ENCODE assay signal across 16 cellular contexts in genomic region chr6:30900863-30901417, GRCh38. TPM values are rescaled to one million over a fixed set of nuclear protein-coding genes. Genes with fewer than 3 reads are reported as not detected.
DNase-seq lines count a peak whose midpoint lies in the region; ATAC-seq and TF ChIP-seq lines count a peak whose summit lies in the region.
"Had no signal": no experiment of that assay in that cellular context is flagged by ENCODE, and none has a peak within 500 bp of the region (broad histone marks: within the 10 kb centered on the region; RNA-seq: fewer than 3 reads in every experiment).

No MANE protein-coding gene starts in this region.

- H3K79me2 ChIP-seq in neural progenitor cell (ENCODE audit: low read depth): no peaks in the 10 kb centered on the region

- peak; percentile 50 for DNase-seq in activated naive CD4-positive, alpha-beta T cell treated with anti-CD3 and anti-CD28 coated beads for 36 hours
- DNase-seq in activated naive CD4-positive, alpha-beta T cell (lab: John Stamatoyannopoulos, UW): no peak
- DNase-seq in neural progenitor cell (ENCODE audit: low spot score): no peak
- no peak for DNase-seq in stimulated activated naive CD8-positive, alpha-beta T cell treated with anti-CD3 and anti-CD28 coated beads, Interleukin-15, amount 100 ng/mL, for 72 hours
- DNase-seq in activated T-cell treated with anti-CD3 and anti-CD28 coated beads, Interleukin-2, amount 50 U/mL, for 4 hours: no peak
- no peak for DNase-seq in kidney glomerular epithelial cell (lab: John Stamatoyannopoulos, UW)
- DNase-seq: AML-193; Caco-2; CD4-positive, alpha-beta T cell; GM23248 had no signal

- CTCF ChIA-PET in activated naive CD4-positive, alpha-beta T cell treated with anti-CD3 and anti-CD28 coated beads for 36 hours (lab: Charles Lee): interaction anchor here (0.7 kb wide), 1 partner anchor 451 kb away, joined by 3 read pairs; no protein-coding TSS in a partner anchor

- no peak for TF ChIP-seq CTCF in neural progenitor cell (IDR thresholded peaks at IDR 0.05)

- intact Hi-C loops in activated naive CD4-positive, alpha-beta T cell treated with anti-CD3 and anti-CD28 coated beads for 36 hours (cut with micrococcal nuclease): no loop called here

- H3K27ac Mint-ChIP-seq in activated naive CD4-positive, alpha-beta T cell treated with anti-CD3 and anti-CD28 coated beads for 36 hours: no peak overlapping the region
- H3K27ac Mint-ChIP-seq in activated T-helper 17 cell treated with anti-CD3 and anti-CD28 coated beads, Interleukin-2, amount 50 U/mL, for 72 hours: no peak overlapping the region
- no peak overlapping the region for H3K27ac Mint-ChIP-seq in neural progenitor cell
- H3K27ac Mint-ChIP-seq in stimulated activated naive CD8-positive, alpha-beta T cell treated with anti-CD3 and anti-CD28 coated beads, Interleukin-15, amount 100 ng/mL, for 72 hours: no peak overlapping the region
- H3K27ac Mint-ChIP-seq: CD4-positive, alpha-beta T cell had no signal

- H3K4me1 Mint-ChIP-seq in activated naive CD4-positive, alpha-beta T cell treated with anti-CD3 and anti-CD28 coated beads for 36 hours (ENCODE audit: low read depth): peaks cover 11% of the 10 kb centered on the region
- H3K4me1 Mint-ChIP-seq in activated T-helper 17 cell treated with anti-CD3 and anti-CD28 coated beads, Interleukin-2, amount 50 U/mL, for 72 hours: peaks cover 6% of the 10 kb centered on the region
- H3K4me1 Mint-ChIP-seq in neural progenitor cell: peaks cover 6% of the 10 kb centered on the region
- H3K4me1 Mint-ChIP-seq in stimulated activated naive CD8-positive, alpha-beta T cell treated with anti-CD3 and anti-CD28 coated beads, Interleukin-15, amount 100 ng/mL, for 72 hours: peaks cover 11% of the 10 kb centered on the region
- H3K4me1 Mint-ChIP-seq in activated T-cell treated with anti-CD3 and anti-CD28 coated beads, Interleukin-2, amount 50 U/mL, for 4 hours (ENCODE audit: low read depth): peaks cover 2% of the 10 kb centered on the region

- no peak overlapping the region for H3K4me3 Mint-ChIP-seq in activated naive CD4-positive, alpha-beta T cell treated with anti-CD3 and anti-CD28 coated beads for 36 hours
- no peak overlapping the region for H3K4me3 Mint-ChIP-seq in activated T-helper 17 cell treated with anti-CD3 and anti-CD28 coated beads, Interleukin-2, amount 50 U/mL, for 72 hours
- no peak overlapping the region for H3K4me3 Mint-ChIP-seq in neural progenitor cell
- no peak overlapping the region for H3K4me3 Mint-ChIP-seq in stimulated activated naive CD8-positive, alpha-beta T cell treated with anti-CD3 and anti-CD28 coated beads, Interleukin-15, amount 100 ng/mL, for 72 hours
- H3K4me3 Mint-ChIP-seq in activated T-cell treated with anti-CD3 and anti-CD28 coated beads, Interleukin-2, amount 50 U/mL, for 4 hours: no peak overlapping the region
- H3K4me3 Mint-ChIP-seq: CD4-positive, alpha-beta T cell had no signal

- H3K36me3 Mint-ChIP-seq in activated naive CD4-positive, alpha-beta T cell treated with anti-CD3 and anti-CD28 coated beads for 36 hours (ENCODE audit: low read depth): peaks cover 4% of the 10 kb centered on the region
- peaks cover 5% of the 10 kb centered on the region for H3K36me3 Mint-ChIP-seq in activated T-helper 17 cell treated with anti-CD3 and anti-CD28 coated beads, Interleukin-2, amount 50 U/mL, for 72 hours (ENCODE audit: low read depth)
- H3K36me3 Mint-ChIP-seq in neural progenitor cell: peaks cover 9% of the 10 kb centered on the region
- H3K36me3 Mint-ChIP-seq in activated T-cell treated with anti-CD3 and anti-CD28 coated beads, Interleukin-2, amount 50 U/mL, for 4 hours (ENCODE audit: insufficient read depth): peaks cover 9% of the 10 kb centered on the region

- H3K27me3 ChIP-seq in neural progenitor cell: no peaks in the 10 kb centered on the region

- no peak overlapping the region for H3K4me3 ChIP-seq in neural progenitor cell
- H3K4me3 ChIP-seq: A549, GM23248, HAP-1 had no signal

- no peaks in the 10 kb centered on the region for H3K36me3 ChIP-seq in neural progenitor cell

- no peaks in the 10 kb centered on the region for H3K9me3 Mint-ChIP-seq in activated naive CD4-positive, alpha-beta T cell treated with anti-CD3 and anti-CD28 coated beads for 36 hours
- no peaks in the 10 kb centered on the region for H3K9me3 Mint-ChIP-seq in activated T-helper 17 cell treated with anti-CD3 and anti-CD28 coated beads, Interleukin-2, amount 50 U/mL, for 72 hours
- H3K9me3 Mint-ChIP-seq in neural progenitor cell: no peaks in the 10 kb centered on the region
- H3K9me3 Mint-ChIP-seq in stimulated activated naive CD8-positive, alpha-beta T cell treated with anti-CD3 and anti-CD28 coated beads, Interleukin-15, amount 100 ng/mL, for 72 hours: no peaks in the 10 kb centered on the region
- no peaks in the 10 kb centered on the region for H3K9me3 Mint-ChIP-seq in activated T-cell treated with anti-CD3 and anti-CD28 coated beads, Interleukin-2, amount 50 U/mL, for 4 hours
- H3K9me3 Mint-ChIP-seq: CD4-positive, alpha-beta T cell had no signal

- H3K4me1 ChIP-seq in neural progenitor cell: peaks cover 4% of the 10 kb centered on the region
- H3K4me1 ChIP-seq: A549, Caco-2, HAP-1 had no signal

- peak; percentile 58 for ATAC-seq in activated T-helper 17 cell treated with anti-CD3 and anti-CD28 coated beads, Interleukin-2, amount 50 U/mL, for 72 hours (replicated peaks)
- ATAC-seq in stimulated activated naive CD8-positive, alpha-beta T cell treated with anti-CD3 and anti-CD28 coated beads, Interleukin-15, amount 100 ng/mL, for 72 hours: peak; percentile 83
- ATAC-seq in activated T-cell treated with anti-CD3 and anti-CD28 coated beads, Interleukin-2, amount 50 U/mL, for 4 hours: no peak
- no peak for ATAC-seq in GM18520 (IDR thresholded peaks at IDR 0.05; ENCODE audit: unreplicated experiment)
- ATAC-seq: A549 had no signal

- H3K4me2 ChIP-seq in neural progenitor cell: no peak overlapping the region
- H3K4me2 ChIP-seq: A549 had no signal

- no peak overlapping the region for H2AFZ ChIP-seq in neural progenitor cell (replicated peaks)
- H2AFZ ChIP-seq: GM23248 had no signal

- peak overlapping the region; percentile 29 for H3K27ac ChIP-seq in neural progenitor cell
- H3K27ac ChIP-seq: A549, C4-2B, GM23248 had no signal

- H3K9me3 ChIP-seq in neural progenitor cell (ENCODE audit: low read depth): no peaks in the 10 kb centered on the region
- H3K9me3 ChIP-seq: A549, Caco-2, HAP-1 had no signal

- peaks cover 11% of the 10 kb centered on the region for H4K20me1 ChIP-seq in neural progenitor cell (ENCODE audit: low read depth)

- H3K9ac ChIP-seq in neural progenitor cell: no peak overlapping the region
- H3K9ac ChIP-seq: GM23248 had no signal

- H3F3A ChIP-seq in neural progenitor cell (ENCODE audit: low read depth): peaks cover 57% of the 10 kb centered on the region

- no peaks in the 10 kb centered on the region for H3K27me3 Mint-ChIP-seq in activated naive CD4-positive, alpha-beta T cell treated with anti-CD3 and anti-CD28 coated beads for 36 hours (ENCODE audit: low read depth)
- H3K27me3 Mint-ChIP-seq in activated T-helper 17 cell treated with anti-CD3 and anti-CD28 coated beads, Interleukin-2, amount 50 U/mL, for 72 hours: no peaks in the 10 kb centered on the region
- H3K27me3 Mint-ChIP-seq in neural progenitor cell (ENCODE audit: insufficient read depth, low read depth): peaks cover 7% of the 10 kb centered on the region
- no peaks in the 10 kb centered on the region for H3K27me3 Mint-ChIP-seq in stimulated activated naive CD8-positive, alpha-beta T cell treated with anti-CD3 and anti-CD28 coated beads, Interleukin-15, amount 100 ng/mL, for 72 hours
- H3K27me3 Mint-ChIP-seq in activated T-cell treated with anti-CD3 and anti-CD28 coated beads, Interleukin-2, amount 50 U/mL, for 4 hours (ENCODE audit: low read depth): no peaks in the 10 kb centered on the region
- H3K27me3 Mint-ChIP-seq: CD4-positive, alpha-beta T cell had no signal

RNA-seq across cellular contexts. Expression of gene GTF2H4, which starts 7.1 kb away (rescaled TPM):
- total RNA-seq in activated naive CD4-positive, alpha-beta T cell treated with anti-CD3 and anti-CD28 coated beads for 36 hours: 10 to 100 TPM; 33.3 to 42.4 TPM
- 10 to 100 TPM; 34.3 to 39.9 TPM for total RNA-seq in activated T-helper 17 cell treated with anti-CD3 and anti-CD28 coated beads, Interleukin-2, amount 50 U/mL, for 72 hours
- 29.2 and 50.0 TPM in 2 replicates for total RNA-seq in neural progenitor cell (ENCODE audit: low replicate concordance)
- 10 to 100 TPM; 69.6 to 74.0 (median 73.8) TPM for total RNA-seq in activated T-cell treated with anti-CD3 and anti-CD28 coated beads, Interleukin-2, amount 50 U/mL, for 4 hours

RNA-seq across cellular contexts. Expression of gene VARS2, which starts 13.1 kb away (rescaled TPM):
- 10 to 100 TPM; 78.1 to 82.8 TPM for total RNA-seq in activated naive CD4-positive, alpha-beta T cell treated with anti-CD3 and anti-CD28 coated beads for 36 hours
- 10 to 100 TPM; 50.5 to 64.4 TPM for total RNA-seq in activated T-helper 17 cell treated with anti-CD3 and anti-CD28 coated beads, Interleukin-2, amount 50 U/mL, for 72 hours
- total RNA-seq in neural progenitor cell (ENCODE audit: low replicate concordance): 21.5 and 64.6 TPM in 2 replicates
- 10 to 100 TPM; 73.6 to 95.1 (median 79.3) TPM for total RNA-seq in activated T-cell treated with anti-CD3 and anti-CD28 coated beads, Interleukin-2, amount 50 U/mL, for 4 hours

RNA-seq across cellular contexts. Expression of gene DDR1, which starts 16.6 kb away (rescaled TPM):
- 10 to 100 TPM in 1 of 2 experiments, 1 to 10 TPM in 1; 9.5 to 10.1 TPM for total RNA-seq in activated naive CD4-positive, alpha-beta T cell treated with anti-CD3 and anti-CD28 coated beads for 36 hours
- total RNA-seq in activated T-helper 17 cell treated with anti-CD3 and anti-CD28 coated beads, Interleukin-2, amount 50 U/mL, for 72 hours: 10 to 100 TPM in 1 of 2 donors, 1 to 10 TPM in 1; 3.0 to 19.5 TPM
- 85.3 and 234 TPM in 2 replicates for total RNA-seq in neural progenitor cell (ENCODE audit: low replicate concordance)
- total RNA-seq in activated T-cell treated with anti-CD3 and anti-CD28 coated beads, Interleukin-2, amount 50 U/mL, for 4 hours: 10 to 100 TPM; 13.9 to 23.1 (median 14.2) TPM

RNA-seq across cellular contexts. Expression of gene SFTA2, which starts 31.0 kb away (rescaled TPM):
- not detected for total RNA-seq in activated naive CD4-positive, alpha-beta T cell treated with anti-CD3 and anti-CD28 coated beads for 36 hours
- total RNA-seq in activated T-helper 17 cell treated with anti-CD3 and anti-CD28 coated beads, Interleukin-2, amount 50 U/mL, for 72 hours: not detected
- not detected in 2 replicates for total RNA-seq in neural progenitor cell (ENCODE audit: low replicate concordance)
- total RNA-seq in activated T-cell treated with anti-CD3 and anti-CD28 coated beads, Interleukin-2, amount 50 U/mL, for 4 hours: under 1 TPM in 1 of 3 donors, not detected in 2; 0.28 TPM
- total RNA-seq: CD4-positive, alpha-beta T cell; GM23248; H4 had no signal

RNA-seq across cellular contexts. Expression of gene MUCL3, which starts 39.8 kb away (rescaled TPM):
- not detected for total RNA-seq in activated naive CD4-positive, alpha-beta T cell treated with anti-CD3 and anti-CD28 coated beads for 36 hours
- total RNA-seq in activated T-helper 17 cell treated with anti-CD3 and anti-CD28 coated beads, Interleukin-2, amount 50 U/mL, for 72 hours: not detected
- total RNA-seq in neural progenitor cell (ENCODE audit: low replicate concordance): 0.03 TPM in 1 of 2 replicates, not detected in the other
- under 1 TPM in 1 of 3 donors, not detected in 2; 0.03 TPM for total RNA-seq in activated T-cell treated with anti-CD3 and anti-CD28 coated beads, Interleukin-2, amount 50 U/mL, for 4 hours
- total RNA-seq: Caco-2; CD4-positive, alpha-beta T cell; GM23248; H4 had no signal

Comparison
In these comparisons a context has a peak if more than half of its experiments do, and no peak if none do; other contexts are left out.
1. ATAC-seq: peak in activated T-helper 17 cell treated with anti-CD3 and anti-CD28 coated beads, Interleukin-2, amount 50 U/mL, for 72 hours (single experiment) and stimulated activated naive CD8-positive, alpha-beta T cell treated with anti-CD3 and anti-CD28 coated beads, Interleukin-15, amount 100 ng/mL, for 72 hours (single experiment); none in activated T-cell treated with anti-CD3 and anti-CD28 coated beads, Interleukin-2, amount 50 U/mL, for 4 hours (0 of 2) and GM18520 (single experiment).